ENCODE assay signal across 9 cellular contexts in the genomic region with DNA sequence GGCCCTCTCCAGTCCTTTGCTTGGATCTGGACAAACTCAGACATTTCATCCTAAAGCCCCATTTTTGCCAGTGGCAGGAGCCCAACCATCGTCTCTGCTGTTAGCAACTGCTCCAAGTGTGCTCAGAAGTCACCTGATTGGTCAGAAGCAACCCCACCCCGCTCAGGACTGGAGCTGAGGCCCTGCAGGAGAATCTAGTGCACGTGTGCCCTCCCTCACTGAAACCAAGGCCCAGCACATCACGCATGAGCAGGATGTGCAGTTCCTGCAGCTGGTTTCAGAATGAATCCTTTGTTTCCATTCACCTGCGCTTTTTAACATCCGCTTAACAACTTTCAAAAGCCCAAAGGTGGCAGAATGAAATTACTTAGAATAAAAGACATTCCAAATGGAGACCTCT.
A peak's percentile ranks its signal among the peaks of the same experiment; 100 is the strongest.
DNase-seq lines count a peak whose midpoint lies in the region; ATAC-seq and TF ChIP-seq lines count a peak whose summit lies in the region.
"Had no signal": no experiment of that assay in that cellular context is flagged by ENCODE, and none has a peak within 500 bp of the region (broad histone marks: within the 10 kb centered on the region; RNA-seq: fewer than 3 reads in every experiment).

No MANE protein-coding gene starts in this region.

- no peaks in the 10 kb centered on the region for H3K9me3 ChIP-seq in BLaER1
- peaks cover 0 to 7% (median 0%) of the 10 kb centered on the region in 3 donors for H3K9me3 ChIP-seq in gastroesophageal sphincter
- H3K9me3 ChIP-seq: thoracic aorta had no signal

- no peak for TF ChIP-seq CTCF in gastroesophageal sphincter (IDR thresholded peaks at IDR 0.05)

- no peaks in the 10 kb centered on the region for H3K36me3 ChIP-seq in BLaER1
- H3K36me3 ChIP-seq in gastroesophageal sphincter: no peaks in the 10 kb centered on the region
- H3K36me3 ChIP-seq: thoracic aorta had no signal

- no peaks in the 10 kb centered on the region for H3K36me3 Mint-ChIP-seq in activated naive CD8-positive, alpha-beta T cell treated with anti-CD3 and anti-CD28 coated beads for 36 hours

- H3K27ac ChIP-seq in BLaER1 (no peak overlapping the region), gastroesophageal sphincter (no peak overlapping the region)
- H3K27ac ChIP-seq: thoracic aorta had no signal

- no peak for TF ChIP-seq EP300 in gastroesophageal sphincter (IDR thresholded peaks at IDR 0.05)

- WGBS in gastroesophageal sphincter (ENCODE audit: low coverage in 1 of 2), 2 donors: 14 to 53% methylated on average over 1 to 5 of the region's 6 CpGs

- no peaks in the 10 kb centered on the region for H4K20me1 ChIP-seq in BLaER1

- H3K27me3 ChIP-seq in BLaER1: no peaks in the 10 kb centered on the region
- no peaks in the 10 kb centered on the region for H3K27me3 ChIP-seq in gastroesophageal sphincter

- peak overlapping the region; percentile 10 for H3K27ac Mint-ChIP-seq in activated naive CD8-positive, alpha-beta T cell treated with anti-CD3 and anti-CD28 coated beads for 36 hours

- no peak overlapping the region for H3K4me3 Mint-ChIP-seq in activated naive CD8-positive, alpha-beta T cell treated with anti-CD3 and anti-CD28 coated beads for 36 hours

- H3K4me3 ChIP-seq in BLaER1 (no peak overlapping the region), gastroesophageal sphincter (no peak overlapping the region)
- H3K4me3 ChIP-seq: thoracic aorta had no signal

- H3K9me3 Mint-ChIP-seq in activated naive CD8-positive, alpha-beta T cell treated with anti-CD3 and anti-CD28 coated beads for 36 hours: no peaks in the 10 kb centered on the region

- peak overlapping the region; percentile 25; the same call in 1 of the 2 replicates for H3K4me2 ChIP-seq in BLaER1

- H3K4me1 ChIP-seq in BLaER1: peaks cover 20% of the 10 kb centered on the region
- no peaks in the 10 kb centered on the region for H3K4me1 ChIP-seq in gastroesophageal sphincter

- H3K9ac ChIP-seq in BLaER1: no peak overlapping the region

- no peak for TF ChIP-seq POLR2A in gastroesophageal sphincter (IDR thresholded peaks at IDR 0.05)

- H3K27me3 Mint-ChIP-seq in activated naive CD8-positive, alpha-beta T cell treated with anti-CD3 and anti-CD28 coated beads for 36 hours: no peaks in the 10 kb centered on the region

- peaks cover 26% of the 10 kb centered on the region for H3K4me1 Mint-ChIP-seq in activated naive CD8-positive, alpha-beta T cell treated with anti-CD3 and anti-CD28 coated beads for 36 hours

- peak; percentile 97 for ATAC-seq in GM21367 (IDR thresholded peaks at IDR 0.05; ENCODE audit: unreplicated experiment)
- peak; percentile 88 for ATAC-seq in HG03457 (IDR thresholded peaks at IDR 0.05; ENCODE audit: unreplicated experiment)
- no peak for ATAC-seq in gastroesophageal sphincter

- peak; percentile 66 for DNase-seq in activated naive CD8-positive, alpha-beta T cell treated with anti-CD3 and anti-CD28 coated beads for 36 hours
- DNase-seq in stimulated activated CD8-positive, alpha-beta memory T cell treated with anti-CD3 and anti-CD28 coated beads, Interleukin-4, amount 100 ng/mL, for 24 hours (ENCODE audit: low read depth): peak; percentile 34
- DNase-seq in OCI-M1 (lab: John Stamatoyannopoulos, UW): no peak
- no peak for DNase-seq in OCI-M2 (lab: John Stamatoyannopoulos, UW; ENCODE audit: unreplicated experiment)

Comparison
In these comparisons a context has a peak if more than half of its experiments do, and no peak if none do; other contexts are left out.
1. DNase-seq: peak in activated naive CD8-positive, alpha-beta T cell treated with anti-CD3 and anti-CD28 coated beads for 36 hours (single experiment) and stimulated activated CD8-positive, alpha-beta memory T cell treated with anti-CD3 and anti-CD28 coated beads, Interleukin-4, amount 100 ng/mL, for 24 hours (single experiment); none in OCI-M1 (single experiment) and OCI-M2 (single experiment).